21 cellular contexts compared by ENCODE assay signal in genomic region chr5:41921166-41921565, GRCh38. TPM values are rescaled to one million over a fixed set of nuclear protein-coding genes. Genes with fewer than 3 reads are reported as not detected.
A peak's percentile ranks its signal among the peaks of the same experiment; 100 is the strongest.
DNase-seq lines count a peak whose midpoint lies in the region; ATAC-seq and TF ChIP-seq lines count a peak whose summit lies in the region.
"Had no signal": no experiment of that assay in that cellular context is flagged by ENCODE, and none has a peak within 500 bp of the region (broad histone marks: within the 10 kb centered on the region; RNA-seq: fewer than 3 reads in every experiment).

No MANE protein-coding gene starts in this region.

- H3K4me3 ChIP-seq in CD8-positive, alpha-beta T cell (ENCODE audit: low read depth, low read length), result no peak overlapping the region
- H3K4me3 ChIP-seq in Caco-2 (ENCODE audit: low read depth, low read length), result no peak overlapping the region
- H3K4me3 ChIP-seq: tibial artery had no signal

- H3K27ac Mint-ChIP-seq in CD8-positive, alpha-beta T cell, result peak overlapping the region; percentile 1
- H3K27ac Mint-ChIP-seq in T-helper 17 cell (peak overlapping the region; percentile 60), immature natural killer cell (peak overlapping the region in 4 of 6 donors; percentile 35 to 63 (median 49)), Caco-2 (ENCODE audit: unreplicated experiment) (no peak overlapping the region)
- H3K27ac Mint-ChIP-seq: activated CD8-positive, alpha-beta memory T cell treated with anti-CD3 and anti-CD28 coated beads, Interleukin-2, amount 10 ng/mL, durations not matched to agents 7 days and 5 days; stimulated activated naive CD8-positive, alpha-beta T cell treated with anti-CD3 and anti-CD28 coated beads, Interleukin-15, Interleukin-2, amounts not matched to agents 100 ng/mL and 50 ng/mL, for 24 hours had no signal

- H3K36me3 ChIP-seq in CD8-positive, alpha-beta T cell (ENCODE audit: insufficient read depth, low read length), result peaks cover 21% of the 10 kb centered on the region
- H3K36me3 ChIP-seq in Caco-2 (ENCODE audit: control insufficient read depth, insufficient read depth, low read length), result no peaks in the 10 kb centered on the region; the same call in 1 of the 2 replicates

- DNase-seq in CD8-positive, alpha-beta T cell, result no peak
- DNase-seq in T-helper 17 cell (no peak), immature natural killer cell (no peak), Caco-2 (no peak), anterior cingulate cortex (lab: John Stamatoyannopoulos, UW) (no peak)
- DNase-seq: activated CD4-positive, alpha-beta T cell treated with anti-CD3 and anti-CD28 coated beads for 48 hours; activated CD8-positive, alpha-beta memory T cell treated with anti-CD3 and anti-CD28 coated beads, Interleukin-2, amount 10 ng/mL, durations not matched to agents 7 days and 5 days; activated effector memory CD4-positive, alpha-beta T cell treated with Interleukin-2 at 50 U/mL for 16 hours; DMS79 treated with DMSO at 0.1 percent for 48 hours; KBM-7; left ventricle myocardium superior; NCI-H1048; NCI-H510A; small intestine; stimulated activated CD4-positive, alpha-beta T cell treated with anti-CD3 and anti-CD28 coated beads, Interleukin-4, amount 100 ng/mL, for 1 hour; tibial artery had no signal

- H3K27me3 Mint-ChIP-seq in CD8-positive, alpha-beta T cell (ENCODE audit: low read depth), result no peaks in the 10 kb centered on the region
- H3K27me3 Mint-ChIP-seq in T-helper 17 cell, result no peaks in the 10 kb centered on the region
- H3K27me3 Mint-ChIP-seq in immature natural killer cell (ENCODE audit: low read depth in 3 of 3), result peaks cover 3 to 9% (median 8%) of the 10 kb centered on the region in 3 donors
- no peaks in the 10 kb centered on the region for H3K27me3 Mint-ChIP-seq in Caco-2 (ENCODE audit: insufficient read depth, unreplicated experiment)
- H3K27me3 Mint-ChIP-seq: activated CD8-positive, alpha-beta memory T cell treated with anti-CD3 and anti-CD28 coated beads, Interleukin-2, amount 10 ng/mL, durations not matched to agents 7 days and 5 days; stimulated activated naive CD8-positive, alpha-beta T cell treated with anti-CD3 and anti-CD28 coated beads, Interleukin-15, Interleukin-2, amounts not matched to agents 100 ng/mL and 50 ng/mL, for 24 hours had no signal

- BruUV-seq in Caco-2 (replicated peaks; lab: Mats Ljungman, UMichigan), result no TSS peak

- no peak for ATAC-seq in CD8-positive, alpha-beta T cell
- ATAC-seq in HG02981 (IDR thresholded peaks at IDR 0.05; ENCODE audit: unreplicated experiment), result peak; percentile 21
- no peak for ATAC-seq in T-helper 17 cell
- no peak for ATAC-seq in HG03175 (IDR thresholded peaks at IDR 0.05; ENCODE audit: unreplicated experiment)
- ATAC-seq in GM21529 (IDR thresholded peaks at IDR 0.05; ENCODE audit: unreplicated experiment), result no peak
- ATAC-seq: activated CD8-positive, alpha-beta memory T cell treated with anti-CD3 and anti-CD28 coated beads, Interleukin-2, amount 10 ng/mL, durations not matched to agents 7 days and 5 days; left ventricle myocardium superior had no signal

- H3K4me3 Mint-ChIP-seq in CD8-positive, alpha-beta T cell, result no peak overlapping the region
- H3K4me3 Mint-ChIP-seq in T-helper 17 cell (no peak overlapping the region), immature natural killer cell (no peak overlapping the region), Caco-2 (ENCODE audit: unreplicated experiment) (no peak overlapping the region)
- H3K4me3 Mint-ChIP-seq: activated CD8-positive, alpha-beta memory T cell treated with anti-CD3 and anti-CD28 coated beads, Interleukin-2, amount 10 ng/mL, durations not matched to agents 7 days and 5 days; stimulated activated naive CD8-positive, alpha-beta T cell treated with anti-CD3 and anti-CD28 coated beads, Interleukin-15, Interleukin-2, amounts not matched to agents 100 ng/mL and 50 ng/mL, for 24 hours had no signal

- POLR2A ChIA-PET in CD8-positive, alpha-beta T cell (lab: Charles Lee), result interaction anchor here (1.9 kb wide), 1 partner anchor 17 kb away, joined by 5 read pairs; the partner anchor contains the start of gene RIMOC1
- POLR2A ChIA-PET in Caco-2 (lab: Charles Lee), result no interaction called here

- no peak overlapping the region for H3K27ac ChIP-seq in CD8-positive, alpha-beta T cell (ENCODE audit: low read depth, low read length)
- H3K27ac ChIP-seq: foreskin keratinocyte, tibial artery had no signal

- H3K27me3 ChIP-seq in CD8-positive, alpha-beta T cell (ENCODE audit: insufficient read depth, low read length), result no peaks in the 10 kb centered on the region
- no peaks in the 10 kb centered on the region for H3K27me3 ChIP-seq in Caco-2 (replicated peaks; ENCODE audit: control insufficient read depth, insufficient read depth, low read length)
- H3K27me3 ChIP-seq: foreskin keratinocyte, tibial artery had no signal

- no peaks in the 10 kb centered on the region for H3K9me3 Mint-ChIP-seq in CD8-positive, alpha-beta T cell
- no peaks in the 10 kb centered on the region for H3K9me3 Mint-ChIP-seq in immature natural killer cell
- no peaks in the 10 kb centered on the region for H3K9me3 Mint-ChIP-seq in Caco-2 (ENCODE audit: unreplicated experiment)
- H3K9me3 Mint-ChIP-seq: stimulated activated naive CD8-positive, alpha-beta T cell treated with anti-CD3 and anti-CD28 coated beads, Interleukin-15, Interleukin-2, amounts not matched to agents 100 ng/mL and 50 ng/mL, for 24 hours had no signal

- peaks cover 43% of the 10 kb centered on the region for H3K36me3 Mint-ChIP-seq in CD8-positive, alpha-beta T cell
- H3K36me3 Mint-ChIP-seq in T-helper 17 cell (ENCODE audit: low read depth) (peaks cover 4% of the 10 kb centered on the region), immature natural killer cell (peaks cover 25 to 26% (median 26%) of the 10 kb centered on the region in 3 donors), Caco-2 (ENCODE audit: insufficient read depth, unreplicated experiment) (peaks cover 51% of the 10 kb centered on the region)

- H3K9me3 ChIP-seq in CD8-positive, alpha-beta T cell (ENCODE audit: low read length), result no peaks in the 10 kb centered on the region
- no peaks in the 10 kb centered on the region for H3K9me3 ChIP-seq in T-helper 17 cell (ENCODE audit: control insufficient read depth, low read length, poor library complexity, severe bottlenecking)
- no peaks in the 10 kb centered on the region for H3K9me3 ChIP-seq in Caco-2
- H3K9me3 ChIP-seq: tibial artery had no signal

- peaks cover 7% of the 10 kb centered on the region for H3K4me1 ChIP-seq in CD8-positive, alpha-beta T cell (ENCODE audit: insufficient read depth, low read length)
- H3K4me1 ChIP-seq in Caco-2, result peaks cover 7% of the 10 kb centered on the region

- intact Hi-C loops in CD8-positive, alpha-beta T cell (cut with DNase I, micrococcal nuclease), result loop anchor here (10.0 kb wide), 3 partner anchors 1086 to 1684 kb away; partner anchors contain the start of genes NNT (in 1 of the 2), RPL37 (in 1 of the 2) and ZNF131 (in 1 of the 2)
- intact Hi-C loops in Caco-2 (cut with micrococcal nuclease; ENCODE audit: unreplicated experiment), result loop anchor here (10.0 kb wide), 1 partner anchor 964 kb away; no protein-coding TSS in a partner anchor

- CTCF ChIA-PET in CD8-positive, alpha-beta T cell (lab: Charles Lee), result no interaction called here
- CTCF ChIA-PET in Caco-2 (lab: Charles Lee), result no interaction called here

- peaks cover 19% of the 10 kb centered on the region for H3K4me1 Mint-ChIP-seq in CD8-positive, alpha-beta T cell (ENCODE audit: low read depth)
- peaks cover 12% of the 10 kb centered on the region for H3K4me1 Mint-ChIP-seq in T-helper 17 cell
- peaks cover 14 to 23% of the 10 kb centered on the region in 2 donors for H3K4me1 Mint-ChIP-seq in immature natural killer cell
- H3K4me1 Mint-ChIP-seq in Caco-2 (ENCODE audit: low read depth, unreplicated experiment), result no peaks in the 10 kb centered on the region

- TF ChIP-seq CTCF in CD8-positive, alpha-beta T cell (IDR thresholded peaks at IDR 0.05), result no peak
- TF ChIP-seq CTCF in Caco-2 (IDR thresholded peaks at IDR 0.05; ENCODE audit: insufficient read depth in 1 of 2, low read depth in 1 of 2, low read length in 1 of 2, severe bottlenecking in 1 of 2, unreplicated experiment in 1 of 2), result no peak

RNA-seq across cellular contexts. Expression of gene FBXO4, which starts 3.9 kb away (rescaled TPM):
- 1 to 10 TPM; 4.4 to 4.7 TPM for total RNA-seq in CD8-positive, alpha-beta T cell
- total RNA-seq in T-helper 17 cell (10 to 100 TPM; 10.5 to 10.8 TPM), Caco-2 (2022) (8.1 and 9.7 TPM in 2 replicates)
- 10 to 100 TPM; 17.6 to 21.2 (median 19.3) TPM for polyA plus RNA-seq in immature natural killer cell

RNA-seq across cellular contexts. Expression of gene RIMOC1, which starts 17.0 kb away (rescaled TPM):
- total RNA-seq in CD8-positive, alpha-beta T cell, result 1 to 10 TPM; 9.0 to 9.2 TPM
- total RNA-seq in T-helper 17 cell (10 to 100 TPM; 13.5 to 13.8 TPM), Caco-2 (2022) (29.5 and 30.2 TPM in 2 replicates)
- 1 to 10 TPM; 3.5 to 9.2 (median 4.5) TPM for polyA plus RNA-seq in immature natural killer cell

RNA-seq across cellular contexts. Expression of gene OXCT1, which starts 50.9 kb away (rescaled TPM):
- total RNA-seq in CD8-positive, alpha-beta T cell, result 10 to 100 TPM; 16.1 to 19.8 TPM
- total RNA-seq in T-helper 17 cell (10 to 100 TPM; 24.4 to 26.5 TPM), Caco-2 (2022) (20.6 and 22.5 TPM in 2 replicates)
- polyA plus RNA-seq in immature natural killer cell, result 10 to 100 TPM; 16.6 to 25.3 (median 17.5) TPM
